In the genomic region with DNA sequence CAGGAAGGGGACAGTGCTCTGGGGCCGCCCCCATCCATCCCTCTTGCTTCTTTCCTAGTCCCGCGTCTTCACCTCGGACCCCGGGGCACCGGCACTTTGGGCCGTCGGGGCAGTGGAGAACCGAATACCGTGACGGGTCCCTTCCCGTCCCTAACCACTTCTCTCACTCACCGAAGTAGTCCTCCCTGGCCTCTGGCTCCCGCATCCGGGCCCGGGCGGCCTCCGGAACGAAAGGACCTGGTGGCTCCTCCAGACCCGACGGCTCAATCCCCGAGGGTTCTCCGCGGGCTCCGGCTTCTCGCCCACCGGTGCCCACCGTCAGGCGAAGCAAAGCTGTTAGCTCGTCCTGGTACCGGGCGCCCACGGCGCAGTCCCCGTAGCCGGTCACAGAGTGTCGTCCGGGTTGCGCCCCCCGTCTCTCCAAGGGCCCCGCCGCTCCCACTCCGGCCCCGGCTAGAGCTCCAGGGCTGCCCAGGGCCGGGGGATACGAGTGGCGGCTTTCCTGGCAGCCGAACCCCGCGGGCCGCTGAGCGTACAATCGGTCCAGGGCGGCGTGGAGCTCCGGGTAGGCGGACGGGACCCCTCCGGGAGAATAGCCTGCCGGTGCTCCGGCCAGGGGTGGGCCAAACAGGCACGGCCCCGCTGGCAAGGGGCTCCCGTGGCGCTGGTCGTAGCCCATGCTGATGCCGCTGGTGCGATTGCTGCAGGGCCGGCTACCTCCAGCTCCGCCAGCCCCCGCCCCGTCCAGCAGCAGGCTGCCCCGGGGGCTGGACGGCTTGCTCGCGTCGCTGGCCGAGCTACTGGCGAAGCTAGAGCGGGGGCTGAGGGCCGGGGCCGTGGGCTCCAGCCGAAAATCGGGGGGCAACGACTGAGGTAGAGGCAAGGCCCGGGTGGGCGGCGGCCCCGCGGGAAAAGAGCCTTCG, we compare ENCODE assay signal across 8 cellular contexts. TPM values are rescaled to one million over a fixed set of nuclear protein-coding genes. Genes with fewer than 3 reads are reported as not detected.
DNase-seq lines count a peak whose midpoint lies in the region; ATAC-seq and TF ChIP-seq lines count a peak whose summit lies in the region.

No MANE protein-coding gene starts in this region.

- H3K4me3 ChIP-seq in GM23338: peak overlapping the region; percentile 70

- peaks cover 14% of the 10 kb centered on the region; the same call in 2 of the 3 replicates for H3K9me3 Mint-ChIP-seq in GM23338
- H3K9me3 Mint-ChIP-seq in WTC11: peaks cover 6% of the 10 kb centered on the region
- no peaks in the 10 kb centered on the region for H3K9me3 Mint-ChIP-seq in osteocyte (ENCODE audit: unreplicated experiment)

- H3K4me3 Mint-ChIP-seq in GM23338: no peak overlapping the region; the same call in 1 of the 3 replicates
- no peak overlapping the region; the same call in none of the 2 replicates for H3K4me3 Mint-ChIP-seq in WTC11
- no peak overlapping the region for H3K4me3 Mint-ChIP-seq in osteocyte (ENCODE audit: unreplicated experiment)

- CTCF ChIA-PET in WTC11 (lab: Charles Lee): interaction anchor here (0.8 to 3.7 kb wide), 14 partner anchors 9 to 159 kb away, joined by 3 to 50 read pairs (median 14); partner anchors contain the start of genes ACIN1, C14orf119, CDH24 and PRMT5

- no peaks in the 10 kb centered on the region; the same call in none of the 2 replicates for H4K20me1 ChIP-seq in GM23338 (replicated peaks; ENCODE audit: insufficient read depth)

- TF ChIP-seq CTCF in GM23338 (conservative IDR thresholded peaks at IDR 0.05; ENCODE audit: low read depth in 2 of 2): no peak
- no peak for TF ChIP-seq CTCF in WTC11 (IDR thresholded peaks at IDR 0.05)
- no peak for TF ChIP-seq CTCF in foreskin keratinocyte (conservative IDR thresholded peaks at IDR 0.05)
- TF ChIP-seq CTCF in osteocyte (IDR thresholded peaks at IDR 0.05): no peak

- H3F3A ChIP-seq in GM23338 (replicated peaks; ENCODE audit: low read depth): peaks cover 32% of the 10 kb centered on the region

- H3K4me1 Mint-ChIP-seq in GM23338: peaks cover 43% of the 10 kb centered on the region
- peaks cover 45% of the 10 kb centered on the region for H3K4me1 Mint-ChIP-seq in WTC11
- H3K4me1 Mint-ChIP-seq in osteocyte (ENCODE audit: unreplicated experiment): peaks cover 46% of the 10 kb centered on the region

- H3K36me3 Mint-ChIP-seq in GM23338 (ENCODE audit: low read depth): peaks cover 42% of the 10 kb centered on the region
- H3K36me3 Mint-ChIP-seq in WTC11: peaks cover 24% of the 10 kb centered on the region
- peaks cover 5% of the 10 kb centered on the region for H3K36me3 Mint-ChIP-seq in osteocyte (ENCODE audit: unreplicated experiment)

- H3K27ac ChIP-seq in GM23338 (ENCODE audit: low read depth): peak overlapping the region; percentile 93
- H3K27ac ChIP-seq in foreskin keratinocyte: peak overlapping the region; percentile 44

- H3K36me3 ChIP-seq in GM23338 (ENCODE audit: insufficient read depth): peaks cover 1% of the 10 kb centered on the region; the same call in 1 of the 2 replicates

- no peaks in the 10 kb centered on the region for H3K9me2 ChIP-seq in GM23338 (ENCODE audit: insufficient read depth)

- POLR2A ChIA-PET in WTC11 (lab: Charles Lee): interaction anchor here (0.6 to 2.6 kb wide), 9 partner anchors 8 to 101 kb away, joined by 3 to 23 read pairs (median 4); partner anchors contain the start of genes HAUS4, PRMT5 and PSMB5

- H3K4me1 ChIP-seq in GM23338 (ENCODE audit: insufficient read depth) (peaks cover 41% of the 10 kb centered on the region), foreskin keratinocyte (peaks cover 20% of the 10 kb centered on the region)

- peaks cover 40% of the 10 kb centered on the region for H3K79me2 ChIP-seq in GM23338 (replicated peaks; ENCODE audit: insufficient read depth)

- H2AFZ ChIP-seq in GM23338: no peak overlapping the region

- H3K27me3 ChIP-seq in GM23338 (ENCODE audit: insufficient read depth) (peaks cover 19% of the 10 kb centered on the region), foreskin keratinocyte (no peaks in the 10 kb centered on the region)

- ATAC-seq in GM23338 (peak; percentile 9), WTC11 (peak; percentile 0; the same call in 1 of the 2 replicates), foreskin keratinocyte (no peak), GM21526 (IDR thresholded peaks at IDR 0.05; ENCODE audit: low FRiP score, unreplicated experiment) (no peak), HG03432 (IDR thresholded peaks at IDR 0.05; ENCODE audit: unreplicated experiment) (no peak)

- H3K27ac Mint-ChIP-seq in GM23338 (no peak overlapping the region), WTC11 (no peak overlapping the region), osteocyte (ENCODE audit: unreplicated experiment) (peak overlapping the region; percentile 83)

- peak; percentile 44 for DNase-seq in GM23338 (ENCODE audit: low spot score)
- peak; percentile 40 for DNase-seq in WTC11 (ENCODE audit: low spot score)
- no peak for DNase-seq in foreskin keratinocyte
- DNase-seq in osteocyte (ENCODE audit: extremely low spot score, unreplicated experiment): no peak
- DNase-seq in NCI-H526 treated with DMSO at 0.1 percent for 48 hours (lab: John Stamatoyannopoulos, UW): no peak
- no peak for DNase-seq in putamen (ENCODE audit: low spot score)

- H3K27me3 Mint-ChIP-seq in GM23338 (ENCODE audit: insufficient read depth, low read depth, poor library complexity) (peaks cover 12% of the 10 kb centered on the region), WTC11 (ENCODE audit: low read depth) (no peaks in the 10 kb centered on the region; the same call in none of the 2 replicates), osteocyte (ENCODE audit: unreplicated experiment) (no peaks in the 10 kb centered on the region)

- H3K4me2 ChIP-seq in GM23338: peak overlapping the region; percentile 92

TF ChIP-seq in GM23338, 12 proteins besides CTCF, POLR2A, EP300 and RAD21 (continues in another document):
- TF ChIP-seq CREB1 (CRISPR knock-in tag; IDR thresholded peaks at IDR 0.05; ENCODE audit: low read depth) (no peak), ZNF114 (CRISPR knock-in tag; IDR thresholded peaks at IDR 0.05) (no peak), ZNF331 (CRISPR knock-in tag; IDR thresholded peaks at IDR 0.05; ENCODE audit: low read depth) (no peak), EZH2phosphoT487 (IDR thresholded peaks at IDR 0.05; ENCODE audit: unreplicated experiment) (no peak), ETS1 (IDR thresholded peaks at IDR 0.05) (no peak), NANOG (IDR thresholded peaks at IDR 0.05; ENCODE audit: borderline replicate concordance) (no peak)

TF ChIP-seq in WTC11, 78 proteins besides CTCF, POLR2A, EP300 and RAD21 (continues in another document):
- TF ChIP-seq, protein P1, sequence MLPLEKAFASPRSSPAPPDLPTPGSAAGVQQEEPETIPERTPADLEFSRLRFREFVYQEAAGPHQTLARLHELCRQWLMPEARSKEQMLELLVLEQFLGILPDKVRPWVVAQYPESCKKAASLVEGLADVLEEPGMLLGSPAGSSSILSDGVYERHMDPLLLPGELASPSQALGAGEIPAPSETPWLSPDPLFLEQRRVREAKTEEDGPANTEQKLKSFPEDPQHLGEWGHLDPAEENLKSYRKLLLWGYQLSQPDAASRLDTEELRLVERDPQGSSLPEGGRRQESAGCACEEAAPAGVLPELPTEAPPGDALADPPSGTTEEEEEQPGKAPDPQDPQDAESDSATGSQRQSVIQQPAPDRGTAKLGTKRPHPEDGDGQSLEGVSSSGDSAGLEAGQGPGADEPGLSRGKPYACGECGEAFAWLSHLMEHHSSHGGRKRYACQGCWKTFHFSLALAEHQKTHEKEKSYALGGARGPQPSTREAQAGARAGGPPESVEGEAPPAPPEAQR (CRISPR knock-in tag; IDR thresholded peaks at IDR 0.05): no peak
- TF ChIP-seq ZNF416 (CRISPR knock-in tag; IDR thresholded peaks at IDR 0.05) (no peak), ZNF396 (CRISPR knock-in tag; IDR thresholded peaks at IDR 0.05; ENCODE audit: borderline replicate concordance) (no peak), CREM (CRISPR knock-in tag; IDR thresholded peaks at IDR 0.05) (no peak), ETV6 (CRISPR knock-in tag; IDR thresholded peaks at IDR 0.05) (no peak), ZNF121 (CRISPR knock-in tag; IDR thresholded peaks at IDR 0.05) (no peak), NR1H2 (CRISPR knock-in tag; IDR thresholded peaks at IDR 0.05) (no peak), SOX15 (CRISPR knock-in tag; IDR thresholded peaks at IDR 0.05) (no peak), OVOL2 (CRISPR knock-in tag; IDR thresholded peaks at IDR 0.05; ENCODE audit: borderline replicate concordance) (no peak), NR2C2 (CRISPR knock-in tag; IDR thresholded peaks at IDR 0.05) (no peak), TP53 (CRISPR knock-in tag; IDR thresholded peaks at IDR 0.05) (no peak), CBFB (CRISPR knock-in tag; IDR thresholded peaks at IDR 0.05; ENCODE audit: low read depth) (no peak)

RNA-seq across cellular contexts. Expression of gene AJUBA, which starts 1.0 kb away (rescaled TPM):
- 45.8 and 55.9 TPM in 2 replicates for total RNA-seq in GM23338 (2014; rRNA removed; shearing (Covaris generic))
- 11.8 and 12.5 TPM in 2 replicates for polyA plus RNA-seq in GM23338 (2016; fragmentation: Nextera tagmentation; extraction: Ambion mirVana)
- 28.8 to 35.8 TPM (median 33.8 TPM) in 3 replicates for total RNA-seq in WTC11 (2021)
- total RNA-seq in foreskin keratinocyte: 157 and 164 TPM in 2 replicates
- polyA plus RNA-seq in foreskin keratinocyte: 93.6 and 105 TPM in 2 replicates
- 111 and 115 TPM in 2 replicates for total RNA-seq in osteocyte

RNA-seq across cellular contexts. Expression of gene HAUS4, which starts 24.5 kb away (rescaled TPM):
- 60.4 and 85.3 TPM in 2 replicates for total RNA-seq in GM23338 (2014; rRNA removed; shearing (Covaris generic))
- 20.8 and 24.6 TPM in 2 replicates for polyA plus RNA-seq in GM23338 (2016; fragmentation: Nextera tagmentation; extraction: Ambion mirVana)
- 52.4 to 57.6 TPM (median 53.5 TPM) in 3 replicates for total RNA-seq in WTC11 (2021)
- total RNA-seq in foreskin keratinocyte: 44.1 and 51.5 TPM in 2 replicates
- 36.2 and 54.1 TPM in 2 replicates for polyA plus RNA-seq in foreskin keratinocyte
- 39.9 and 40.9 TPM in 2 replicates for total RNA-seq in osteocyte

RNA-seq across cellular contexts. Expression of gene C14orf93, which starts 28.6 kb away (rescaled TPM):
- 11.7 and 12.4 TPM in 2 replicates for total RNA-seq in GM23338 (2014; rRNA removed; shearing (Covaris generic))
- 3.5 and 4.1 TPM in 2 replicates for polyA plus RNA-seq in GM23338 (2016; fragmentation: Nextera tagmentation; extraction: Ambion mirVana)
- 8.1 to 12.8 TPM (median 11.9 TPM) in 3 replicates for total RNA-seq in WTC11 (2021)
- total RNA-seq in foreskin keratinocyte: 7.9 and 9.2 TPM in 2 replicates
- 6.2 and 7.6 TPM in 2 replicates for polyA plus RNA-seq in foreskin keratinocyte
- total RNA-seq in osteocyte: 11.4 and 12.4 TPM in 2 replicates

RNA-seq across cellular contexts. Expression of gene PRMT5, which starts 52.2 kb away (rescaled TPM):
- 123 and 124 TPM in 2 replicates for total RNA-seq in GM23338 (2014; rRNA removed; shearing (Covaris generic))
- polyA plus RNA-seq in GM23338 (2016; fragmentation: Nextera tagmentation; extraction: Ambion mirVana) (68.8 and 74.5 TPM in 2 replicates), foreskin keratinocyte (153 and 160 TPM in 2 replicates)
- total RNA-seq in WTC11 (2021) (119 to 124 TPM (median 123 TPM) in 3 replicates), foreskin keratinocyte (177 and 186 TPM in 2 replicates), osteocyte (58.4 and 68.4 TPM in 2 replicates)

RNA-seq across cellular contexts. Expression of gene PSMB5, which starts 53.3 kb away (rescaled TPM):
- total RNA-seq in GM23338 (2014; rRNA removed; shearing (Covaris generic)): 229 and 265 TPM in 2 replicates
- polyA plus RNA-seq in GM23338 (2016; fragmentation: Nextera tagmentation; extraction: Ambion mirVana) (341 and 367 TPM in 2 replicates), foreskin keratinocyte (262 and 290 TPM in 2 replicates)
- total RNA-seq in WTC11 (2021) (200 to 224 TPM (median 203 TPM) in 3 replicates), foreskin keratinocyte (184 and 230 TPM in 2 replicates), osteocyte (144 and 147 TPM in 2 replicates)

Comparison
In these comparisons a context has a peak if more than half of its experiments do, and no peak if none do; other contexts are left out.
1. ATAC-seq: peak in GM23338 (single experiment) and WTC11 (single experiment); none in foreskin keratinocyte (single experiment), GM21526 (single experiment) and HG03432 (single experiment).
2. DNase-seq: peak in GM23338 (single experiment) and WTC11 (single experiment); none in foreskin keratinocyte (0 of 2), osteocyte (single experiment), NCI-H526 treated with DMSO at 0.1 percent for 48 hours (single experiment) and putamen (single experiment).